In the genomic region with DNA sequence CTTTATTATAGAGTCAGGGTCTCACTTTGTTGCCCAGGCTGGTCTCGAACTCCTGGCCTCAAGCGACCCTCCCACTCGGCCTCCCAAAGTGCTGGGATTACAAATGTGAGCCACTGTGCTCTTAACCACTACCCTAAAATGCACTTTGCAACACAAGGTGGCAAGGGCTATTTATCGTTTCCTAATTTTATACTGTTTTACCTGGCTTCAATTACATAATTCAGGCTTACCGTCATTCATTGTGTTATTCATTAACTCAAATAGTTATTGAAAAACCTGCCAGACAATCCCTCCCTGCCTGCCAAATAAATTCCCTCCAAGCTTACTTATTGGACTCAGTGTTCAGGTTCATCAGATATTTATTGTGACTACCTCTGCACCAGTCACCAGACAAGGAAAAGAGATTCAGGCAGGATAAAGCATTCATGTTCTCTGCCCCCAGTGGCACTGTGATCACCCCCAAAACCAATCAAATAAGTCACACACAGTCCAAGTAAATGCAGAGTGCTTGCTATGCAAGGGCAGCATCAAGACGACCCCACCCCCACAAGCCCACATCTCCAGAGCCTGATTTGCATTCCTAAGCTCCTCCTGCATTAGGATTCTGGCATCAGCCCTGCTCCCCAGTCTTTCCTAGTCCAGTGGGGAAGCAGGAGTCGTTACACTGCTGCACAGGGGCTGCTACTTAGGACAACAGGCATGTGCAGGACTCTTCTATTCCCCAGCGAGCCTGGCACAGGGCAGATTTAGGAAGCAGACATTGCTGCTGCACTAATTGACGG, we compare ENCODE assay signal across 22 cellular contexts. TPM values are rescaled to one million over a fixed set of nuclear protein-coding genes. Genes with fewer than 3 reads are reported as not detected.
DNase-seq lines count a peak whose midpoint lies in the region; ATAC-seq and TF ChIP-seq lines count a peak whose summit lies in the region.
"Had no signal": no experiment of that assay in that cellular context is flagged by ENCODE, and none has a peak within 500 bp of the region (broad histone marks: within the 10 kb centered on the region; RNA-seq: fewer than 3 reads in every experiment).

No MANE protein-coding gene starts in this region.

- CTCF ChIA-PET in HEK293T (lab: Yijun Ruan, JAX), result interaction anchor here (0.6 kb wide), 1 partner anchor 787 kb away, joined by 3 read pairs; no protein-coding TSS in a partner anchor

- H3K27ac ChIP-seq in right lobe of liver, result peak overlapping the region in 2 of 3 donors; percentile 81 to 84
- H3K27ac ChIP-seq: C4-2B, gastroesophageal sphincter, parathyroid adenoma had no signal

- POLR2A ChIA-PET in HEK293T (lab: Yijun Ruan, JAX), result no interaction called here

- peak overlapping the region; percentile 2 for H3K4me3 Mint-ChIP-seq in type B pancreatic cell
- H3K4me3 Mint-ChIP-seq in stimulated activated effector memory CD8-positive, alpha-beta T cell treated with anti-CD3 and anti-CD28 coated beads, Interleukin-12 subunit alpha, Interleukin-12 subunit beta, amount 100 ng/mL, for 72 hours, result no peak overlapping the region
- H3K4me3 Mint-ChIP-seq: immature natural killer cell; T-helper 1 cell treated with Interleukin-12 subunit alpha and Interleukin-12 subunit beta and Interleukin-4 antibody, amounts not matched to agents 30 μg/mL and 1 μg/mL, for 36 hours had no signal

- ATAC-seq in esophagus mucosa (peak; percentile 12), right lobe of liver (peak; percentile 73 to 77 (median 75))
- ATAC-seq in stimulated activated effector memory CD8-positive, alpha-beta T cell treated with anti-CD3 and anti-CD28 coated beads, Interleukin-12 subunit alpha, Interleukin-12 subunit beta, amount 100 ng/mL, for 72 hours, result no peak
- ATAC-seq: gastroesophageal sphincter had no signal

- peaks cover 23% of the 10 kb centered on the region for H3K4me1 Mint-ChIP-seq in type B pancreatic cell (ENCODE audit: unreplicated experiment)
- H3K4me1 Mint-ChIP-seq in stimulated activated effector memory CD8-positive, alpha-beta T cell treated with anti-CD3 and anti-CD28 coated beads, Interleukin-12 subunit alpha, Interleukin-12 subunit beta, amount 100 ng/mL, for 72 hours, result no peaks in the 10 kb centered on the region
- H3K4me1 Mint-ChIP-seq: immature natural killer cell had no signal

- WGBS in right lobe of liver (ENCODE audit: insufficient coverage, low coverage, low lambda C conversion rate, missing lambda C conversion rate), result 8% methylated on average over 5 of the region's 9 CpGs

- DNase-seq in DMS53 (lab: John Stamatoyannopoulos, UW) (peak; percentile 44), DMS53 treated with DMSO at 0.1 percent for 48 hours (lab: John Stamatoyannopoulos, UW; ENCODE audit: unreplicated experiment) (no peak), right lobe of liver (no peak), type B pancreatic cell (ENCODE audit: extremely low spot score, unreplicated experiment) (no peak), HEK293T (ENCODE audit: extremely low spot score) (no peak), HuH-7 (ENCODE audit: low spot score) (no peak)
- DNase-seq in stimulated activated effector memory CD8-positive, alpha-beta T cell treated with anti-CD3 and anti-CD28 coated beads, Interleukin-12 subunit alpha, Interleukin-12 subunit beta, amount 100 ng/mL, for 72 hours (ENCODE audit: low spot score in 2 of 2), result no peak
- DNase-seq: 8988T; activated gamma-delta T cell; DMS79 treated with DMSO at 0.1 percent for 48 hours; immature natural killer cell; KG1; NCI-H1105; NCI-H2171; SHP77; stimulated activated naive CD4-positive, alpha-beta T cell treated with Interleukin-2 at 50 U/mL for 16 hours; upper lobe of left lung had no signal

- H3K9me3 ChIP-seq in right lobe of liver, result no peaks in the 10 kb centered on the region
- H3K9me3 ChIP-seq: gastroesophageal sphincter, upper lobe of left lung had no signal

- TF ChIP-seq POLR2A in right lobe of liver (IDR thresholded peaks at IDR 0.05), result peak; percentile 32

- intact Hi-C loops in right lobe of liver (cut with DNase I), result no loop called here

- no peak for TF ChIP-seq CTCF in right lobe of liver (IDR thresholded peaks at IDR 0.05)
- TF ChIP-seq CTCF in type B pancreatic cell (conservative IDR thresholded peaks at IDR 0.05), result no peak

- H3K9me3 Mint-ChIP-seq in type B pancreatic cell, result no peaks in the 10 kb centered on the region
- no peaks in the 10 kb centered on the region for H3K9me3 Mint-ChIP-seq in stimulated activated effector memory CD8-positive, alpha-beta T cell treated with anti-CD3 and anti-CD28 coated beads, Interleukin-12 subunit alpha, Interleukin-12 subunit beta, amount 100 ng/mL, for 72 hours
- H3K9me3 Mint-ChIP-seq: immature natural killer cell; T-helper 1 cell treated with Interleukin-12 subunit alpha and Interleukin-12 subunit beta and Interleukin-4 antibody, amounts not matched to agents 30 μg/mL and 1 μg/mL, for 36 hours had no signal

- H3K4me3 ChIP-seq in right lobe of liver, result no peak overlapping the region
- H3K4me3 ChIP-seq: gastroesophageal sphincter, upper lobe of left lung had no signal

- H3K36me3 ChIP-seq in right lobe of liver, result no peaks in the 10 kb centered on the region

- peaks cover 0 to 62% (median 28%) of the 10 kb centered on the region in 4 donors for H3K4me1 ChIP-seq in right lobe of liver

- H3K27me3 Mint-ChIP-seq in type B pancreatic cell, result no peaks in the 10 kb centered on the region

- H3K27ac Mint-ChIP-seq in type B pancreatic cell, result peak overlapping the region; percentile 29
- no peak overlapping the region for H3K27ac Mint-ChIP-seq in stimulated activated effector memory CD8-positive, alpha-beta T cell treated with anti-CD3 and anti-CD28 coated beads, Interleukin-12 subunit alpha, Interleukin-12 subunit beta, amount 100 ng/mL, for 72 hours
- H3K27ac Mint-ChIP-seq: immature natural killer cell; T-helper 1 cell treated with Interleukin-12 subunit alpha and Interleukin-12 subunit beta and Interleukin-4 antibody, amounts not matched to agents 30 μg/mL and 1 μg/mL, for 36 hours had no signal

- no peaks in the 10 kb centered on the region for H3K27me3 ChIP-seq in right lobe of liver
- H3K27me3 ChIP-seq: gastroesophageal sphincter, upper lobe of left lung had no signal

- peaks cover 22% of the 10 kb centered on the region for H3K36me3 Mint-ChIP-seq in type B pancreatic cell
- no peaks in the 10 kb centered on the region for H3K36me3 Mint-ChIP-seq in stimulated activated effector memory CD8-positive, alpha-beta T cell treated with anti-CD3 and anti-CD28 coated beads, Interleukin-12 subunit alpha, Interleukin-12 subunit beta, amount 100 ng/mL, for 72 hours
- H3K36me3 Mint-ChIP-seq: immature natural killer cell had no signal

TF ChIP-seq in HEK293T, 16 proteins besides CTCF, POLR2A, EP300 and RAD21:
- TF ChIP-seq FOXK2 (IDR thresholded peaks at IDR 0.05) (no peak), SUZ12 (IDR thresholded peaks at IDR 0.05) (no peak)

RNA-seq across cellular contexts. Expression of a gene that starts 8.1 kb away (rescaled TPM):
- total RNA-seq in esophagus mucosa (11.1 TPM), right lobe of liver (1 to 10 TPM in 5 of 6 experiments, under 1 TPM in 1; 0.74 to 4.8 (median 2.4) TPM), type B pancreatic cell (ENCODE audit: low replicate concordance) (24.3 and 41.0 TPM in 2 replicates)

RNA-seq across cellular contexts. Expression of a gene that starts 8.1 kb away (rescaled TPM):
- total RNA-seq in esophagus mucosa, result 3.3 TPM
- under 1 TPM in 2 of 6 experiments, not detected in 4; 0.43 to 0.56 TPM for total RNA-seq in right lobe of liver
- total RNA-seq in type B pancreatic cell (ENCODE audit: low replicate concordance), result 3.7 and 7.2 TPM in 2 replicates

RNA-seq across cellular contexts. Expression of a gene that starts 38.8 kb away (rescaled TPM):
- total RNA-seq in esophagus mucosa (110 TPM), right lobe of liver (10 to 100 TPM in 1 of 6 experiments, 1 to 10 TPM in 5; 2.1 to 11.7 (median 6.8) TPM), type B pancreatic cell (ENCODE audit: low replicate concordance) (219 and 591 TPM in 2 replicates)

RNA-seq across cellular contexts. Expression of a gene that starts 47.6 kb away (rescaled TPM):
- total RNA-seq in esophagus mucosa, result 20.6 TPM
- 10 to 100 TPM; 30.8 to 48.9 (median 43.3) TPM for total RNA-seq in right lobe of liver
- total RNA-seq in type B pancreatic cell (ENCODE audit: low replicate concordance), result 73.5 and 74.5 TPM in 2 replicates
